23 cellular contexts compared by ENCODE assay signal in the genomic region with DNA sequence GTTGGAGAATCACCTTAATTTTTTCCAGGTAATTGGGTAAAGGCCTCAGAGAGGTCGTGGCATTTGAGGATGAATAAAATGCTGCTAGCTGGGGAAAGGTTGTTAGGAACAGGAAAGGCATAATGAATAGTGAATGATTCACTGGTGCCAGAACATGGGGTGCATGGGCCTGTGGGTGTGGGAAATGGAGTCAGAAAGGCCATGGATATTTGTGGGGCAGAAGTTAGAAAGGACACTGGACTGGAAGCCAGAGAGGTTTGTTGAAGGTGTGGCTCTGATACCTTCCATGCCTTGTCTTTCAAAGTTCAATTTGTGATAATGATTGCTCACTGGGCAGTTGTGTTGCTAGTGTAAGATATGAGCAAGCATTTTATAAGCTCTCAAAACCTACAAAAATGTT. TPM values are rescaled to one million over a fixed set of nuclear protein-coding genes. Genes with fewer than 3 reads are reported as not detected.
A peak's percentile ranks its signal among the peaks of the same experiment; 100 is the strongest.
DNase-seq lines count a peak whose midpoint lies in the region; FAIRE-seq and TF ChIP-seq lines count a peak whose summit lies in the region.
"Had no signal": no experiment of that assay in that cellular context is flagged by ENCODE, and none has a peak within 500 bp of the region (broad histone marks: within the 10 kb centered on the region; RNA-seq: fewer than 3 reads in every experiment).

No MANE protein-coding gene starts in this region.

- H3K9me3 ChIP-seq in breast epithelium: no peaks in the 10 kb centered on the region
- H3K9me3 ChIP-seq in adipocyte (ENCODE audit: control insufficient read depth, low read length): no peaks in the 10 kb centered on the region
- no peaks in the 10 kb centered on the region for H3K9me3 ChIP-seq in keratinocyte (ENCODE audit: control insufficient read depth, low read depth, low read length)
- H3K9me3 ChIP-seq in CD4-positive, alpha-beta memory T cell (ENCODE audit: control insufficient read depth in 1 of 2, low read length in 2 of 2): no peaks in the 10 kb centered on the region
- H3K9me3 ChIP-seq: esophagus squamous epithelium, stomach had no signal

- dilution Hi-C loops in keratinocyte (cut with MboI; ENCODE audit: extremely low pct_ligation_motif_present, low sequenced_read_pairs): no loop called here

- peaks cover 44% of the 10 kb centered on the region for H3K4me1 Mint-ChIP-seq in MCF 10A (ENCODE audit: insufficient read depth, unreplicated experiment)
- peaks cover 19% of the 10 kb centered on the region for H3K4me1 Mint-ChIP-seq in type B pancreatic cell (ENCODE audit: unreplicated experiment)
- peaks cover 0 to 8% (median under 1%) of the 10 kb centered on the region in 4 donors for H3K4me1 Mint-ChIP-seq in CD4-positive, alpha-beta memory T cell
- H3K4me1 Mint-ChIP-seq: activated naive CD4-positive, alpha-beta T cell treated with anti-CD3 and anti-CD28 coated beads, Interleukin-2, amount 50 U/mL, for 24 hours had no signal

- TF ChIP-seq CTCF in MCF 10A (IDR thresholded peaks at IDR 0.05; ENCODE audit: unreplicated experiment): no peak
- TF ChIP-seq CTCF in breast epithelium (IDR thresholded peaks at IDR 0.05): no peak
- TF ChIP-seq CTCF in keratinocyte (optimal IDR thresholded peaks at IDR 0.05 in 1 of 3, IDR thresholded peaks at IDR 0.05 in 1 of 3, conservative IDR thresholded peaks at IDR 0.05 in 1 of 3; ENCODE audit: extremely low read depth in 1 of 3, insufficient read depth in 2 of 3, low read length in 3 of 3): no peak
- no peak for TF ChIP-seq CTCF in type B pancreatic cell (conservative IDR thresholded peaks at IDR 0.05)

- H4K20me1 ChIP-seq in keratinocyte (ENCODE audit: control insufficient read depth, extremely low read depth, insufficient read depth, low read length): no peaks in the 10 kb centered on the region

- peak overlapping the region; percentile 9 for H3K27ac Mint-ChIP-seq in MCF 10A (ENCODE audit: low read depth, unreplicated experiment)
- H3K27ac Mint-ChIP-seq in type B pancreatic cell: peak overlapping the region; percentile 59
- H3K27ac Mint-ChIP-seq in CD4-positive, alpha-beta memory T cell: no peak overlapping the region
- H3K27ac Mint-ChIP-seq: activated CD4-positive, alpha-beta T cell treated with anti-CD3 and anti-CD28 coated beads, Interleukin-2, amount 10 ng/mL, durations not matched to agents 7 days and 5 days; activated naive CD4-positive, alpha-beta T cell treated with anti-CD3 and anti-CD28 coated beads, Interleukin-2, amount 50 U/mL, for 24 hours; B cell; memory B cell had no signal

- H3K36me3 Mint-ChIP-seq in MCF 10A (ENCODE audit: insufficient read depth, unreplicated experiment): no peaks in the 10 kb centered on the region
- no peaks in the 10 kb centered on the region for H3K36me3 Mint-ChIP-seq in type B pancreatic cell
- no peaks in the 10 kb centered on the region for H3K36me3 Mint-ChIP-seq in CD4-positive, alpha-beta memory T cell
- H3K36me3 Mint-ChIP-seq: activated naive CD4-positive, alpha-beta T cell treated with anti-CD3 and anti-CD28 coated beads, Interleukin-2, amount 50 U/mL, for 24 hours had no signal

- peak overlapping the region; percentile 27 for H3K4me2 ChIP-seq in keratinocyte (ENCODE audit: control insufficient read depth, extremely low read depth, insufficient read depth, low read depth, low read length)

- CTCF ChIA-PET in MCF 10A (lab: Yijun Ruan, JAX): interaction anchor here (0.5 to 1.3 kb wide), 3 partner anchors 16 to 334 kb away, joined by 3 read pairs; no protein-coding TSS in a partner anchor
- CTCF ChIA-PET in CD4-positive, alpha-beta memory T cell (lab: Charles Lee; ENCODE audit: partially characterized antibody): no interaction called here

- H3K27me3 Mint-ChIP-seq in MCF 10A (ENCODE audit: insufficient read depth, unreplicated experiment): no peaks in the 10 kb centered on the region
- no peaks in the 10 kb centered on the region for H3K27me3 Mint-ChIP-seq in type B pancreatic cell
- H3K27me3 Mint-ChIP-seq in CD4-positive, alpha-beta memory T cell: no peaks in the 10 kb centered on the region
- H3K27me3 Mint-ChIP-seq: activated CD4-positive, alpha-beta T cell treated with anti-CD3 and anti-CD28 coated beads, Interleukin-2, amount 10 ng/mL, durations not matched to agents 7 days and 5 days; activated naive CD4-positive, alpha-beta T cell treated with anti-CD3 and anti-CD28 coated beads, Interleukin-2, amount 50 U/mL, for 24 hours; B cell; memory B cell had no signal

- POLR2A ChIA-PET in MCF 10A (lab: Yijun Ruan, JAX): interaction anchor here (0.7 to 4.6 kb wide), 7 partner anchors 10 to 33 kb away, joined by 3 to 35 read pairs (median 4); partner anchors contain the start of gene LRRC1
- POLR2A ChIA-PET in CD4-positive, alpha-beta memory T cell (lab: Charles Lee; ENCODE audit: partially characterized antibody): no interaction called here

- H3K27me3 ChIP-seq in breast epithelium (no peaks in the 10 kb centered on the region), adipocyte (replicated peaks; ENCODE audit: control insufficient read depth, insufficient read depth, low read length) (no peaks in the 10 kb centered on the region), keratinocyte (ENCODE audit: control insufficient read depth, extremely low read depth, insufficient read depth, low read length) (no peaks in the 10 kb centered on the region)
- no peaks in the 10 kb centered on the region for H3K27me3 ChIP-seq in CD4-positive, alpha-beta memory T cell (ENCODE audit: insufficient read depth, low read length)
- H3K27me3 ChIP-seq: esophagus squamous epithelium, stomach had no signal

- H3K79me2 ChIP-seq in keratinocyte (ENCODE audit: control insufficient read depth, insufficient read depth, low read length): peaks cover 91% of the 10 kb centered on the region

- no peaks in the 10 kb centered on the region for H3K4me1 ChIP-seq in breast epithelium
- H3K4me1 ChIP-seq in adipocyte (ENCODE audit: control insufficient read depth, insufficient read depth, low read length): peaks cover 39% of the 10 kb centered on the region
- peaks cover 56% of the 10 kb centered on the region for H3K4me1 ChIP-seq in keratinocyte (ENCODE audit: control insufficient read depth, extremely low read depth, insufficient read depth, low read length)
- no peaks in the 10 kb centered on the region for H3K4me1 ChIP-seq in CD4-positive, alpha-beta memory T cell (ENCODE audit: insufficient read depth, low read length)

- H3K4me3 ChIP-seq in breast epithelium: no peak overlapping the region
- no peak overlapping the region for H3K4me3 ChIP-seq in adipocyte (ENCODE audit: low read length)
- no peak overlapping the region for H3K4me3 ChIP-seq in keratinocyte (ENCODE audit: control insufficient read depth in 2 of 3, extremely low read depth in 1 of 3, insufficient read depth in 2 of 3, low read depth in 1 of 3, low read length in 3 of 3)
- H3K4me3 ChIP-seq in CD4-positive, alpha-beta memory T cell (ENCODE audit: low read length in 2 of 2): no peak overlapping the region
- H3K4me3 ChIP-seq: esophagus squamous epithelium, stomach had no signal

- no peaks in the 10 kb centered on the region for H3K9me3 Mint-ChIP-seq in MCF 10A (ENCODE audit: unreplicated experiment)
- H3K9me3 Mint-ChIP-seq in type B pancreatic cell: no peaks in the 10 kb centered on the region
- H3K9me3 Mint-ChIP-seq in CD4-positive, alpha-beta memory T cell: peaks cover 0 to 2% (median 0%) of the 10 kb centered on the region in 8 donors
- H3K9me3 Mint-ChIP-seq: activated CD4-positive, alpha-beta T cell treated with anti-CD3 and anti-CD28 coated beads, Interleukin-2, amount 10 ng/mL, durations not matched to agents 7 days and 5 days; activated naive CD4-positive, alpha-beta T cell treated with anti-CD3 and anti-CD28 coated beads, Interleukin-2, amount 50 U/mL, for 24 hours had no signal

- H3K9ac ChIP-seq in adipocyte (ENCODE audit: low read length): peak overlapping the region; percentile 22
- H3K9ac ChIP-seq in keratinocyte (ENCODE audit: control insufficient read depth, extremely low read depth, insufficient read depth, low read length): no peak overlapping the region

- no TSS peak for BruUV-seq in MCF 10A (replicated peaks; lab: Mats Ljungman, UMichigan)

- H3K4me3 Mint-ChIP-seq in MCF 10A (ENCODE audit: unreplicated experiment) (no peak overlapping the region), type B pancreatic cell (no peak overlapping the region)
- H3K4me3 Mint-ChIP-seq in CD4-positive, alpha-beta memory T cell: no peak overlapping the region
- H3K4me3 Mint-ChIP-seq: activated CD4-positive, alpha-beta T cell treated with anti-CD3 and anti-CD28 coated beads, Interleukin-2, amount 10 ng/mL, durations not matched to agents 7 days and 5 days; activated naive CD4-positive, alpha-beta T cell treated with anti-CD3 and anti-CD28 coated beads, Interleukin-2, amount 50 U/mL, for 24 hours; B cell; memory B cell had no signal

- no peaks in the 10 kb centered on the region for H3K9me1 ChIP-seq in keratinocyte (ENCODE audit: control insufficient read depth, extremely low read depth, insufficient read depth, low read length)

- DNase-seq in MCF 10A (ENCODE audit: unreplicated experiment) (no peak), breast epithelium (ENCODE audit: low spot score in 2 of 2) (no peak), adipocyte (ENCODE audit: low read depth) (no peak), keratinocyte (ENCODE audit: low read depth, low spot score) (no peak), type B pancreatic cell (ENCODE audit: extremely low spot score, unreplicated experiment) (no peak)
- no peak for DNase-seq in activated CD4-positive, CD25-positive, alpha-beta regulatory T cell treated with anti-CD3 and anti-CD28 coated beads, Interleukin-2, amount 50 U/mL, for 72 hours
- DNase-seq in CD4-positive, alpha-beta memory T cell: no peak
- no peak for DNase-seq in stimulated activated naive CD4-positive, alpha-beta T cell (lab: John Stamatoyannopoulos, UW)
- DNase-seq: activated CD4-positive, alpha-beta T cell treated with anti-CD3 and anti-CD28 coated beads, Interleukin-2, amount 10 ng/mL, durations not matched to agents 7 days and 5 days; DND-41; effector CD8-positive, alpha-beta T cell; esophagus squamous epithelium; GOT3; NCI-H1436 treated with DMSO at 0.1 percent for 48 hours; NCI-H524; occipital lobe; retina; RPMI8226; stimulated activated CD4-positive, alpha-beta T cell treated with anti-CD3 and anti-CD28 coated beads, Interleukin-12 subunit alpha, Interleukin-12 subunit beta, amount 100 ng/mL, for 4 hours; stomach had no signal

- peak; percentile 59 for FAIRE-seq in keratinocyte (lab: Jason Lieb, UNC)

- no peaks in the 10 kb centered on the region for H3K36me3 ChIP-seq in breast epithelium
- no peaks in the 10 kb centered on the region for H3K36me3 ChIP-seq in adipocyte (ENCODE audit: control insufficient read depth, insufficient read depth, low read length, severe bottlenecking)
- H3K36me3 ChIP-seq in keratinocyte (ENCODE audit: control insufficient read depth in 2 of 2, extremely low read depth in 1 of 2, insufficient read depth in 2 of 2, low read length in 2 of 2): no peaks in the 10 kb centered on the region
- H3K36me3 ChIP-seq in CD4-positive, alpha-beta memory T cell (ENCODE audit: insufficient read depth, low read length): no peaks in the 10 kb centered on the region
- H3K36me3 ChIP-seq: esophagus squamous epithelium, stomach had no signal

- intact Hi-C loops in MCF 10A (cut with micrococcal nuclease): no loop called here
- intact Hi-C loops in breast epithelium (cut with DNase I; ENCODE audit: low total_unique reads): loop anchor here (1.0 kb wide), 1 partner anchor 19 kb away; no protein-coding TSS in a partner anchor
- intact Hi-C loops in CD4-positive, alpha-beta memory T cell (cut with micrococcal nuclease): no loop called here

- H2AFZ ChIP-seq in keratinocyte (ENCODE audit: control insufficient read depth, low read length): no peak overlapping the region

- no peak for TF ChIP-seq POLR2A in breast epithelium (IDR thresholded peaks at IDR 0.05)

- no peak overlapping the region for H3K27ac ChIP-seq in breast epithelium
- H3K27ac ChIP-seq in keratinocyte (ENCODE audit: control insufficient read depth, insufficient read depth, low read length): peak overlapping the region; percentile 27
- H3K27ac ChIP-seq in CD4-positive, alpha-beta memory T cell (ENCODE audit: low read depth, low read length): no peak overlapping the region

RNA-seq across cellular contexts. Expression of gene LRRC1, which starts 32.7 kb away (rescaled TPM):
- total RNA-seq in MCF 10A (2022): 16.0 and 18.6 TPM in 2 replicates
- total RNA-seq in breast epithelium: 10 to 100 TPM; 10.1 to 37.9 (median 37.4) TPM
- 16.2 to 19.7 TPM (median 18.5 TPM) in 3 replicates for polyA plus RNA-seq in keratinocyte
- polyA plus RNA-seq in keratinocyte (2011; ENCODE audit: low read depth): 16.6 TPM
- 15.8 and 20.8 TPM in 2 replicates for polyA plus RNA-seq in keratinocyte (2011; cell fraction: cytosol; rRNA removed)
- 23.5 and 26.7 TPM in 2 replicates for polyA plus RNA-seq in keratinocyte (2011; cell fraction: nucleus; rRNA removed)
- 15.0 and 22.8 TPM in 2 replicates for polyA plus RNA-seq in keratinocyte (2012; ENCODE audit: low replicate concordance)
- polyA minus RNA-seq in keratinocyte: 16.9 to 18.9 TPM (median 17.7 TPM) in 3 replicates
- 13.6 TPM for polyA minus RNA-seq in keratinocyte (2011; cell fraction: cytosol; rRNA and poly(A)+ RNA removed)
- 15.6 and 22.0 TPM in 2 replicates for polyA minus RNA-seq in keratinocyte (2011; cell fraction: nucleus; rRNA and poly(A)+ RNA removed)
- total RNA-seq in type B pancreatic cell (ENCODE audit: low replicate concordance): 28.9 and 60.0 TPM in 2 replicates
- 1 to 10 TPM; 4.6 to 5.2 TPM for total RNA-seq in CD4-positive, alpha-beta memory T cell
- polyA plus RNA-seq in CD4-positive, alpha-beta memory T cell: 1 to 10 TPM; 2.2 to 2.8 TPM

Comparison
In these comparisons a context has a peak if more than half of its experiments do, and no peak if none do; other contexts are left out.
1. H3K27ac Mint-ChIP-seq: peak in MCF 10A (single experiment) and type B pancreatic cell (single experiment); none in CD4-positive, alpha-beta memory T cell (0 of 7).